Comparison of ENCODE assay signal across 9 cellular contexts in genomic region chr19:12834418-12834943, GRCh38.
DNase-seq lines count a peak whose midpoint lies in the region; ATAC-seq and TF ChIP-seq lines count a peak whose summit lies in the region.
"Had no signal": no experiment of that assay in that cellular context is flagged by ENCODE, and none has a peak within 500 bp of the region (broad histone marks: within the 10 kb centered on the region; RNA-seq: fewer than 3 reads in every experiment).

Gene RTBDN, minus strand, starts transcription at chr19:12834579. Its CDS starts 4,600 bp downstream, at chr19:12829979.

- H2AFZ ChIP-seq in OCI-LY3 (ENCODE audit: low read depth, low read length) = peak within 1 kb of the TSS; percentile 91; the same call in 1 of the 2 replicates

- POLR2A ChIA-PET in RWPE1 (lab: Yijun Ruan, JAX; ENCODE audit: low non-redundant PET) = no interaction called here

- H3K4me3 ChIP-seq in OCI-LY3 (ENCODE audit: low read length) (peak within 1 kb of the TSS; percentile 90), skeletal muscle cell (ENCODE audit: low read depth, low read length) (peak within 1 kb of the TSS; percentile 46)

- peaks cover 3% of the 10 kb centered on the region; the same call in 1 of the 2 replicates for H3K79me2 ChIP-seq in OCI-LY3 (ENCODE audit: low read length)

- TF ChIP-seq CTCF in OCI-LY3 (IDR thresholded peaks at IDR 0.05; ENCODE audit: low read depth, low read length) = no peak
- TF ChIP-seq CTCF in RWPE1 (conservative IDR thresholded peaks at IDR 0.05; ENCODE audit: low read depth) = no peak

- peak within 1 kb of the TSS; percentile 86 for H3K4me2 ChIP-seq in OCI-LY3 (ENCODE audit: low read length)

- TF ChIP-seq POLR2A in erythroblast (IDR thresholded peaks at IDR 0.05; ENCODE audit: low read length) = no peak

- H3K9me3 ChIP-seq in OCI-LY3 (ENCODE audit: insufficient read depth, low read length) = no peaks in the 10 kb centered on the region

- H4K20me1 ChIP-seq in OCI-LY3 (ENCODE audit: insufficient read depth, low read length) = no peaks in the 10 kb centered on the region

- no peaks in the 10 kb centered on the region for H3K36me3 ChIP-seq in OCI-LY3 (replicated peaks; ENCODE audit: low read depth, low read length)

- peaks cover 27% of the 10 kb centered on the region for H3K4me1 ChIP-seq in OCI-LY3 (ENCODE audit: low read length)

- CTCF ChIA-PET in RWPE1 (lab: Yijun Ruan, JAX) = interaction anchor here (0.8 to 1.1 kb wide), 2 partner anchors 56 to 237 kb away, joined by 3 to 5 read pairs; no protein-coding TSS in a partner anchor

- peak within 1 kb of the TSS; percentile 69 for H3K9ac ChIP-seq in OCI-LY3 (ENCODE audit: low read length)

- H3K27me3 ChIP-seq in OCI-LY3 (ENCODE audit: low read depth, low read length) = peaks cover 21% of the 10 kb centered on the region

- no peak within 1 kb of the TSS for H3K27ac ChIP-seq in OCI-LY3 (ENCODE audit: low read length)
- H3K27ac ChIP-seq in RWPE1 = no peak within 1 kb of the TSS
- H3K27ac ChIP-seq: C4-2B had no signal

- DNase-seq in NCI-H1436 (lab: John Stamatoyannopoulos, UW) (peak; percentile 55), NCI-H1436 treated with DMSO at 0.1 percent for 48 hours (lab: John Stamatoyannopoulos, UW) (no peak), erythroblast (lab: John Stamatoyannopoulos, UW) (peak; percentile 29 to 44), skeletal muscle cell (ENCODE audit: low read depth) (no peak), RWPE1 (ENCODE audit: low spot score) (no peak)
- no peak for DNase-seq in stimulated activated CD4-positive, alpha-beta T cell treated with anti-CD3 and anti-CD28 coated beads, Interleukin-2, amount 100 ng/mL, for 48 hours

- no peak for ATAC-seq in GM21381 (IDR thresholded peaks at IDR 0.05; ENCODE audit: unreplicated experiment)

Comparison
In these comparisons a context has a peak if more than half of its experiments do, and no peak if none do; other contexts are left out.
1. DNase-seq: peak in NCI-H1436 (single experiment) and erythroblast (2 of 2); none in NCI-H1436 treated with DMSO at 0.1 percent for 48 hours (single experiment), skeletal muscle cell (single experiment), RWPE1 (single experiment) and stimulated activated CD4-positive, alpha-beta T cell treated with anti-CD3 and anti-CD28 coated beads, Interleukin-2, amount 100 ng/mL, for 48 hours (0 of 2).